20 cellular contexts compared by ENCODE assay signal in the genomic region with DNA sequence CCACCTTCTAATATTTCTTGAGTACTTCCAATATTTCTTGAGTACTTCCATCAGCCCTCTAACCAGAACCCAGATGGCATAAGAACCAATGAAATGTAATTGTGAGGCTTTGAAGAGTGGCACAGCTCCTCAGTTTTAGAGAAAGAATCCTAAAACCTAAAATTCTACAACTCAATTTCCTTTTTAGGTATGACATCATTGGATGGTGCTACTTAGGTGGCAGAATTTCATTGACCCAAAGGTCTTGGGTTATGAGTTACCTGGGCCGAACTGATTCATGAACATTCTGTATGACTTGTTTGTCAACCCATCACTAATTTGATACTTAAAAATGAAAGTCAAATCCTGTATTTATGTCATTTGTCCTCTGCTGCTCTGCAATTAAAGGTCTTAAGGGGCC.
"Had no signal": no experiment of that assay in that cellular context is flagged by ENCODE, and none has a peak within 500 bp of the region (broad histone marks: within the 10 kb centered on the region; RNA-seq: fewer than 3 reads in every experiment).

No MANE protein-coding gene starts in this region.

- H3K4me1 ChIP-seq: upper lobe of right lung had no signal

- H3K9me3 Mint-ChIP-seq: endodermal cell, naive B cell, nephron had no signal

- FAIRE-seq: endothelial cell of umbilical vein, pancreas had no signal

- H3K27me3 Mint-ChIP-seq: naive B cell, progenitor cell of endocrine pancreas had no signal

- H3K4me3 ChIP-seq: hepatocyte, pancreas, smooth muscle cell, tibial artery, upper lobe of right lung, vagina had no signal

- DNase-seq: effector CD4-positive, alpha-beta T cell; endodermal cell; erythroblast; foreskin melanocyte; head of caudate nucleus; mesendoderm; naive B cell; occipital lobe; pancreas; right cardiac atrium; stimulated activated CD4-positive, alpha-beta T cell treated with anti-CD3 and anti-CD28 coated beads, Interleukin-2, amount 100 ng/mL, for 48 hours; stimulated activated naive CD8-positive, alpha-beta T cell treated with anti-CD3 and anti-CD28 coated beads, Interleukin-15, Interleukin-2, amounts not matched to agents 100 U/mL and 50 U/mL, for 24 hours; tibial artery; upper lobe of right lung had no signal

- ATAC-seq: pancreas; right cardiac atrium; stimulated activated naive CD8-positive, alpha-beta T cell treated with anti-CD3 and anti-CD28 coated beads, Interleukin-15, Interleukin-2, amounts not matched to agents 100 U/mL and 50 U/mL, for 24 hours; upper lobe of right lung had no signal

- H3K9me3 ChIP-seq: pancreas, tibial artery, upper lobe of right lung, vagina had no signal

- H3K27me3 ChIP-seq: hepatocyte, pancreas, tibial artery, upper lobe of right lung, vagina had no signal

- H3K27ac Mint-ChIP-seq: endodermal cell, nephron, progenitor cell of endocrine pancreas had no signal

- H3K27ac ChIP-seq: hepatocyte, pancreas, tibial artery, upper lobe of right lung, vagina had no signal

- H3K4me3 Mint-ChIP-seq: endodermal cell, naive B cell, nephron had no signal
